Comparison of ENCODE assay signal across 9 cellular contexts in the genomic region with DNA sequence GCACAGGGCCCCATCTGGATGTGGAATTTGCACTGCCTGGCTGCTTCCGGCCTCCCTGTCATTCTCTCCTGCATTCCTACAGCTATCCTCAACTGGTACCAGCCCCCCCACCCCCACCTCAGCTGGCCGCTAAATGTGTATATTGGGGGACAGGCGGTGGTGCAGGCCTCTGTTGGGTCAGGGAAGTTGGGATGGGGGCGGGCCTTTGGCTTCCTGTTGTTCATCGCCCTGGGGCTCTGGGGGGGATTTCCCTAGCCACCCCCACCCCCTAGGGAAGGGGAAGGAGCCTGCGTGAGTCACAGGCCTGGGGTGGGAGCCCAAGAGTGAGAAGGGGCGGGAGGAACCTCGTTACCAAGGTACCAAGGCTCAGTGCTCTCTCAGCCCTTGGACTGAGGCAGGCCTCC. TPM values are rescaled to one million over a fixed set of nuclear protein-coding genes. Genes with fewer than 3 reads are reported as not detected.
DNase-seq lines count a peak whose midpoint lies in the region; ATAC-seq and TF ChIP-seq lines count a peak whose summit lies in the region.
"Had no signal": no experiment of that assay in that cellular context is flagged by ENCODE, and none has a peak within 500 bp of the region (broad histone marks: within the 10 kb centered on the region; RNA-seq: fewer than 3 reads in every experiment).

No MANE protein-coding gene starts in this region.

- 46 to 55% methylated on average over 2 to 8 of the region's 8 CpGs for WGBS in endodermal cell (ENCODE audit: insufficient coverage in 1 of 2, insufficient read length in 1 of 2), 2 experiments

- no peak for TF ChIP-seq CTCF in endodermal cell (conservative IDR thresholded peaks at IDR 0.05)

- peak; percentile 50 to 91 (median 52) for DNase-seq in CD4-positive, alpha-beta memory T cell
- DNase-seq in activated CD4-positive, alpha-beta T cell treated with anti-CD3 and anti-CD28 coated beads, Interleukin-2, amount 50 U/mL, for 4 hours, result peak; percentile 81 to 87
- DNase-seq in endodermal cell (peak; percentile 66), pulmonary artery endothelial cell (ENCODE audit: low read depth, low spot score) (peak; percentile 80)

- H3K9ac ChIP-seq in endodermal cell (ENCODE audit: extremely low read depth, low read length, poor library complexity, severe bottlenecking), result no peak overlapping the region

- H3K36me3 ChIP-seq in CD4-positive, alpha-beta memory T cell (ENCODE audit: insufficient read depth, low read length), result no peaks in the 10 kb centered on the region
- no peaks in the 10 kb centered on the region for H3K36me3 ChIP-seq in endodermal cell (ENCODE audit: control insufficient read depth, insufficient read depth, low read length)

- H3K4me3 ChIP-seq in CD4-positive, alpha-beta memory T cell (ENCODE audit: low read length in 2 of 2), result peak overlapping the region in 1 of 2 donors; percentile 41
- no peak overlapping the region for H3K4me3 ChIP-seq in endodermal cell (ENCODE audit: low read length)
- H3K4me3 ChIP-seq: lung had no signal

- H3K27me3 Mint-ChIP-seq in CD4-positive, alpha-beta memory T cell, result no peaks in the 10 kb centered on the region
- no peaks in the 10 kb centered on the region for H3K27me3 Mint-ChIP-seq in IgD-negative memory B cell
- H3K27me3 Mint-ChIP-seq in endodermal cell (ENCODE audit: insufficient read depth), result peaks cover 8% of the 10 kb centered on the region

- CTCF ChIA-PET in CD4-positive, alpha-beta memory T cell (lab: Charles Lee; ENCODE audit: partially characterized antibody), result interaction anchor here (1.1 to 5.1 kb wide), 2 partner anchors 11 to 12 kb away, joined by 7 to 53 read pairs; a partner anchor contains a TSS

- H3K27ac Mint-ChIP-seq in CD4-positive, alpha-beta memory T cell, result peak overlapping the region; percentile 88 to 99 (median 96)
- H3K27ac Mint-ChIP-seq in IgD-negative memory B cell, result peak overlapping the region; percentile 25 to 98 (median 95)
- no peak overlapping the region for H3K27ac Mint-ChIP-seq in endodermal cell

- ATAC-seq in GM21786 (IDR thresholded peaks at IDR 0.05; ENCODE audit: unreplicated experiment) (no peak), GM19395 (IDR thresholded peaks at IDR 0.05; ENCODE audit: unreplicated experiment) (no peak), GM18498 (IDR thresholded peaks at IDR 0.05; ENCODE audit: unreplicated experiment) (no peak)

- H3K27ac ChIP-seq in CD4-positive, alpha-beta memory T cell (ENCODE audit: low read depth, low read length), result peak overlapping the region; percentile 83
- H3K27ac ChIP-seq in endodermal cell (ENCODE audit: low read depth, low read length), result no peak overlapping the region

- intact Hi-C loops in CD4-positive, alpha-beta memory T cell (cut with micrococcal nuclease), result loop anchor here (1.0 kb wide), 1 partner anchor 11 kb away; a partner anchor contains a TSS

- H3K27me3 ChIP-seq in CD4-positive, alpha-beta memory T cell (ENCODE audit: insufficient read depth, low read length), result no peaks in the 10 kb centered on the region
- H3K27me3 ChIP-seq in endodermal cell (ENCODE audit: control insufficient read depth, insufficient read depth, low read length, poor library complexity, severe bottlenecking), result no peaks in the 10 kb centered on the region

- POLR2A ChIA-PET in CD4-positive, alpha-beta memory T cell (lab: Charles Lee; ENCODE audit: partially characterized antibody), result interaction anchor here (1.2 to 5.9 kb wide), 8 partner anchors 8 to 181 kb away, joined by 3 to 58 read pairs (median 6); a partner anchor contains a TSS

- no peaks in the 10 kb centered on the region for H3K9me3 ChIP-seq in CD4-positive, alpha-beta memory T cell (ENCODE audit: control insufficient read depth in 1 of 2, low read length in 2 of 2)
- H3K9me3 ChIP-seq in endodermal cell (ENCODE audit: control insufficient read depth, low read length), result no peaks in the 10 kb centered on the region

- H3K4me1 Mint-ChIP-seq in CD4-positive, alpha-beta memory T cell, result peaks cover 38 to 66% (median 51%) of the 10 kb centered on the region in 4 donors
- H3K4me1 Mint-ChIP-seq in IgD-negative memory B cell, result peaks cover 36 to 66% (median 60%) of the 10 kb centered on the region in 3 donors
- no peaks in the 10 kb centered on the region for H3K4me1 Mint-ChIP-seq in endodermal cell

- no peaks in the 10 kb centered on the region for H3K9me3 Mint-ChIP-seq in CD4-positive, alpha-beta memory T cell
- H3K9me3 Mint-ChIP-seq in IgD-negative memory B cell (no peaks in the 10 kb centered on the region), endodermal cell (no peaks in the 10 kb centered on the region)

- peaks cover 0 to 23% of the 10 kb centered on the region in 2 donors for H3K36me3 Mint-ChIP-seq in CD4-positive, alpha-beta memory T cell
- H3K36me3 Mint-ChIP-seq in IgD-negative memory B cell (peaks cover 8% of the 10 kb centered on the region), endodermal cell (ENCODE audit: low read depth) (no peaks in the 10 kb centered on the region)

- peak overlapping the region; percentile 55 to 89 (median 75) for H3K4me3 Mint-ChIP-seq in CD4-positive, alpha-beta memory T cell
- H3K4me3 Mint-ChIP-seq in IgD-negative memory B cell (peak overlapping the region; percentile 60 to 87 (median 74)), endodermal cell (no peak overlapping the region)

- peaks cover 52% of the 10 kb centered on the region for H3K4me1 ChIP-seq in CD4-positive, alpha-beta memory T cell (ENCODE audit: insufficient read depth, low read length)
- no peaks in the 10 kb centered on the region for H3K4me1 ChIP-seq in endodermal cell (ENCODE audit: control insufficient read depth, insufficient read depth, low read length)

RNA-seq across cellular contexts. Expression of a gene that starts 10.6 kb away (rescaled TPM):
- total RNA-seq in CD4-positive, alpha-beta memory T cell, result 10 to 100 TPM; 68.5 to 69.3 TPM
- 10 to 100 TPM in 1 of 2 donors, 1 to 10 TPM in 1; 3.1 to 22.7 TPM for polyA plus RNA-seq in CD4-positive, alpha-beta memory T cell
- 89.1 TPM for polyA plus RNA-seq in IgD-negative memory B cell
- total RNA-seq in endodermal cell, result 1 to 10 TPM; 1.8 to 2.6 TPM
- 9.7 TPM for polyA plus RNA-seq in endodermal cell (2013, experiment 1 of 2)
- polyA plus RNA-seq in endodermal cell (2013, experiment 2 of 2), result 7.1 TPM
- total RNA-seq in pulmonary artery endothelial cell, result 0.26 and 0.49 TPM in 2 replicates

RNA-seq across cellular contexts. Expression of a gene that starts 45.7 kb away (rescaled TPM):
- 10 to 100 TPM; 25.1 to 26.0 TPM for total RNA-seq in CD4-positive, alpha-beta memory T cell
- 10 to 100 TPM; 14.8 to 24.6 TPM for polyA plus RNA-seq in CD4-positive, alpha-beta memory T cell
- polyA plus RNA-seq in IgD-negative memory B cell, result 24.8 TPM
- 10 to 100 TPM; 20.9 to 22.1 TPM for total RNA-seq in endodermal cell
- 21.0 TPM for polyA plus RNA-seq in endodermal cell (2013, experiment 1 of 2)
- 18.5 TPM for polyA plus RNA-seq in endodermal cell (2013, experiment 2 of 2)
- 11.9 and 15.1 TPM in 2 replicates for total RNA-seq in pulmonary artery endothelial cell

RNA-seq across cellular contexts. Expression of a gene that starts 51.7 kb away (rescaled TPM):
- under 1 TPM; 0.12 to 0.17 TPM for total RNA-seq in CD4-positive, alpha-beta memory T cell
- polyA plus RNA-seq in CD4-positive, alpha-beta memory T cell, result not detected
- polyA plus RNA-seq in IgD-negative memory B cell, result not detected
- 10 to 100 TPM; 21.6 to 38.7 TPM for total RNA-seq in endodermal cell
- 25.2 TPM for polyA plus RNA-seq in endodermal cell (2013, experiment 1 of 2)
- 21.7 TPM for polyA plus RNA-seq in endodermal cell (2013, experiment 2 of 2)
- 2.2 and 5.7 TPM in 2 replicates for total RNA-seq in pulmonary artery endothelial cell

Comparison
In these comparisons a context has a peak if more than half of its experiments do, and no peak if none do; other contexts are left out.
1. RNA of a gene that starts 10.6 kb away (total RNA-seq): 68.5 to 69.3 TPM in CD4-positive, alpha-beta memory T cell; 1.8 to 2.6 TPM in endodermal cell and 0.26 to 0.49 TPM in pulmonary artery endothelial cell; every median in the first group is over 10 times any median in the second.
2. Peak in every context shown above with its lines, with median percentiles within 50 percentile points of each other: DNase-seq.